In genomic region chr1:156194300-156194652, GRCh38 we compare ENCODE assay signal across 6 cellular contexts. TPM values are rescaled to one million over a fixed set of nuclear protein-coding genes. Genes with fewer than 3 reads are reported as not detected.
A peak's percentile ranks its signal among the peaks of the same experiment; 100 is the strongest.
DNase-seq lines count a peak whose midpoint lies in the region; ATAC-seq, FAIRE-seq and TF ChIP-seq lines count a peak whose summit lies in the region.

No MANE protein-coding gene starts in this region.

- 11% methylated on average over 14 of the region's 14 CpGs for WGBS in prostate gland

- TF ChIP-seq POLR2A in prostate gland (IDR thresholded peaks at IDR 0.05) = no peak

- TF ChIP-seq CTCF in prostate gland (IDR thresholded peaks at IDR 0.05) = no peak

- DNase-seq in Right ventricle myocardium superior = no peak
- DNase-seq in Right ventricle myocardium inferior (ENCODE audit: missing footprints) = no peak
- DNase-seq in dermis blood vessel endothelial cell = peak; percentile 26
- no peak for DNase-seq in prostate gland (ENCODE audit: low spot score)
- DNase-seq in activated gamma-delta T cell treated with Interleukin-2 at 50 U/mL for 16 hours = no peak
- no peak for DNase-seq in HTR-8/SVneo (ENCODE audit: insufficient read length, low spot score)

- peak overlapping the region; percentile 55 to 90 for H3K4me3 ChIP-seq in prostate gland

- intact Hi-C loops in Right ventricle myocardium superior (cut with DNase I) (loop anchor here (10.0 kb wide), 1 partner anchor 49 kb away; no protein-coding TSS in a partner anchor), Right ventricle myocardium inferior (cut with DNase I) (no loop called here), prostate gland (cut with DNase I) (no loop called here)

- peak overlapping the region; percentile 43 to 78 for H3K27ac ChIP-seq in prostate gland

- no peaks in the 10 kb centered on the region for H3K36me3 ChIP-seq in prostate gland

- no peak for FAIRE-seq in HTR-8/SVneo (lab: Jason Lieb, UNC)

- no peaks in the 10 kb centered on the region for H3K27me3 ChIP-seq in prostate gland (replicated peaks; ENCODE audit: insufficient read depth)

- peak; percentile 6 for ATAC-seq in Right ventricle myocardium superior (ENCODE audit: poor library complexity)
- ATAC-seq in Right ventricle myocardium inferior = no peak

- H3K4me1 ChIP-seq in prostate gland (replicated peaks) = peaks cover 4% of the 10 kb centered on the region

- H3K9me3 ChIP-seq in prostate gland = no peaks in the 10 kb centered on the region

RNA-seq across cellular contexts. Expression of gene SLC25A44, which starts 0.4 kb away (rescaled TPM):
- total RNA-seq in Right ventricle myocardium superior (15.8 TPM), Right ventricle myocardium inferior (16.3 TPM), dermis blood vessel endothelial cell (9.0 and 15.9 TPM in 2 replicates), prostate gland (10 to 100 TPM; 14.2 to 16.5 TPM)

RNA-seq across cellular contexts. Expression of gene PMF1, which starts 18.5 kb away (rescaled TPM):
- 64.8 TPM for total RNA-seq in Right ventricle myocardium superior
- total RNA-seq in Right ventricle myocardium inferior = 68.6 TPM
- total RNA-seq in dermis blood vessel endothelial cell = 64.2 and 66.4 TPM in 2 replicates
- 100 to 1,000 TPM in 1 of 2 donors, 10 to 100 TPM in 1; 64.6 to 125 TPM for total RNA-seq in prostate gland

RNA-seq across cellular contexts. Expression of gene SEMA4A, which starts 40.9 kb away (rescaled TPM):
- total RNA-seq in Right ventricle myocardium superior (1.4 TPM), Right ventricle myocardium inferior (2.2 TPM), dermis blood vessel endothelial cell (0.68 and 0.74 TPM in 2 replicates), prostate gland (10 to 100 TPM; 22.9 to 44.9 TPM)

RNA-seq across cellular contexts. Expression of gene BGLAP, which starts 47.7 kb away (rescaled TPM):
- 0.83 TPM for total RNA-seq in Right ventricle myocardium superior
- total RNA-seq in Right ventricle myocardium inferior = 0.32 TPM
- 0.19 TPM in 1 of 2 replicates, not detected in the other for total RNA-seq in dermis blood vessel endothelial cell
- total RNA-seq in prostate gland = 1 to 10 TPM; 1.8 to 5.7 TPM

RNA-seq across cellular contexts. Expression of gene PAQR6, which starts 53.6 kb away (rescaled TPM):
- total RNA-seq in Right ventricle myocardium superior (0.51 TPM), Right ventricle myocardium inferior (0.54 TPM), dermis blood vessel endothelial cell (0.19 and 0.68 TPM in 2 replicates), prostate gland (1 to 10 TPM; 2.8 to 8.6 TPM)
